25 cellular contexts compared by ENCODE assay signal in genomic region chr1:229150518-229150917, GRCh38.
"Had no signal": no experiment of that assay in that cellular context is flagged by ENCODE, and none has a peak within 500 bp of the region (broad histone marks: within the 10 kb centered on the region; RNA-seq: fewer than 3 reads in every experiment).

No MANE protein-coding gene starts in this region.

- H3K27me3 ChIP-seq: ovary, right atrium auricular region, testis, thyroid gland, transverse colon, upper lobe of left lung, vagina had no signal

- DNase-seq: islet precursor cell; left ventricle myocardium inferior; mesendoderm; naive B cell; natural killer cell; nephron progenitor cell; ovary; stimulated activated CD4-positive, alpha-beta T cell treated with anti-CD3 and anti-CD28 coated beads, Interleukin-12 subunit alpha, Interleukin-12 subunit beta, amount 100 ng/mL, for 4 hours; stimulated activated CD4-positive, alpha-beta T cell treated with anti-CD3 and anti-CD28 coated beads, Interleukin-15, amount 100 ng/mL, for 24 hours; stimulated activated CD4-positive, alpha-beta T cell treated with anti-CD3 and anti-CD28 coated beads, Interleukin-2, amount 100 ng/mL, for 24 hours; stimulated activated CD4-positive, alpha-beta T cell treated with anti-CD3 and anti-CD28 coated beads, Interleukin-4, amount 100 ng/mL, for 1 hour; stimulated activated naive B cell treated with anti-CD40 and anti-IgM and Interleukin-4, amounts not matched to agents 10 μg/mL and 1 μg/mL and 100 μg/mL, for 72 hours; stimulated activated naive CD8-positive, alpha-beta T cell treated with anti-CD3 and anti-CD28 coated beads, Interleukin-15, Interleukin-2, amounts not matched to agents 100 U/mL and 50 U/mL, for 24 hours; stomach; testis; thyroid gland; transverse colon; upper lobe of left lung had no signal

- H3K27ac ChIP-seq: left ventricle myocardium inferior, ovary, right atrium auricular region, skin epidermis, stomach, testis, thyroid gland, transverse colon, upper lobe of left lung, vagina had no signal

- H3K36me3 ChIP-seq: left ventricle myocardium inferior, ovary, right atrium auricular region, stomach, thyroid gland, transverse colon, upper lobe of left lung, vagina had no signal

- H3K9me3 Mint-ChIP-seq: naive B cell; natural killer cell; stimulated activated naive B cell treated with anti-CD40 and anti-IgM and Interleukin-4, amounts not matched to agents 10 μg/mL and 1 μg/mL and 100 μg/mL, for 72 hours had no signal

- ATAC-seq: natural killer cell; sciatic nerve; stimulated activated naive B cell treated with anti-CD40 and anti-IgM and Interleukin-4, amounts not matched to agents 10 μg/mL and 1 μg/mL and 100 μg/mL, for 72 hours; stimulated activated naive CD8-positive, alpha-beta T cell treated with anti-CD3 and anti-CD28 coated beads, Interleukin-15, Interleukin-2, amounts not matched to agents 100 U/mL and 50 U/mL, for 24 hours had no signal

- H3K27ac Mint-ChIP-seq: mesothelial cell of epicardium; naive B cell; natural killer cell; nephron progenitor cell; progenitor cell of endocrine pancreas; stimulated activated naive B cell treated with anti-CD40 and anti-IgM and Interleukin-4, amounts not matched to agents 10 μg/mL and 1 μg/mL and 100 μg/mL, for 72 hours had no signal

- H3K4me3 ChIP-seq: left ventricle myocardium inferior, lung, ovary, right atrium auricular region, skin epidermis, stomach, testis, thyroid gland, transverse colon, upper lobe of left lung, vagina had no signal

- H3K9me3 ChIP-seq: ovary, right atrium auricular region, stomach, testis, thyroid gland, transverse colon, upper lobe of left lung, vagina had no signal

- H3K4me3 Mint-ChIP-seq: mesothelial cell of epicardium; naive B cell; natural killer cell; nephron progenitor cell; stimulated activated naive B cell treated with anti-CD40 and anti-IgM and Interleukin-4, amounts not matched to agents 10 μg/mL and 1 μg/mL and 100 μg/mL, for 72 hours had no signal

- H3K4me1 ChIP-seq: transverse colon, vagina had no signal

- H3K36me3 Mint-ChIP-seq: mesothelial cell of epicardium; naive B cell; natural killer cell; stimulated activated naive B cell treated with anti-CD40 and anti-IgM and Interleukin-4, amounts not matched to agents 10 μg/mL and 1 μg/mL and 100 μg/mL, for 72 hours had no signal
